9 cellular contexts compared by ENCODE assay signal in genomic region chr6:3752538-3753227, GRCh38. TPM values are rescaled to one million over a fixed set of nuclear protein-coding genes. Genes with fewer than 3 reads are reported as not detected.
DNase-seq lines count a peak whose midpoint lies in the region; ATAC-seq and TF ChIP-seq lines count a peak whose summit lies in the region.
"Had no signal": no experiment of that assay in that cellular context is flagged by ENCODE, and none has a peak within 500 bp of the region (broad histone marks: within the 10 kb centered on the region; RNA-seq: fewer than 3 reads in every experiment).

No MANE protein-coding gene starts in this region.

- H3K4me1 ChIP-seq in CD8-positive, alpha-beta memory T cell (ENCODE audit: insufficient read depth, low read length): peaks cover 5% of the 10 kb centered on the region
- peaks cover 4% of the 10 kb centered on the region for H3K4me1 ChIP-seq in parathyroid adenoma

- no peak for TF ChIP-seq CTCF in WERI-Rb-1 (IDR thresholded peaks at IDR 0.05; ENCODE audit: low read depth, low read length)
- TF ChIP-seq CTCF in fibroblast of pulmonary artery (IDR thresholded peaks at IDR 0.05; ENCODE audit: low read length, missing control alignments): no peak
- TF ChIP-seq CTCF in parathyroid adenoma (IDR thresholded peaks at IDR 0.05): no peak

- peaks cover 27 to 45% of the 10 kb centered on the region in 2 donors for H3K27me3 Mint-ChIP-seq in CD8-positive, alpha-beta memory T cell

- H3K4me2 ChIP-seq in parathyroid adenoma (ENCODE audit: low read length): peak overlapping the region; percentile 94

- peaks cover 24% of the 10 kb centered on the region for H3K27me3 ChIP-seq in CD8-positive, alpha-beta memory T cell (ENCODE audit: insufficient read depth, low read length, poor library complexity, severe bottlenecking)
- H3K27me3 ChIP-seq in WERI-Rb-1 (ENCODE audit: insufficient read depth, low read depth, severe bottlenecking): peaks cover 6% of the 10 kb centered on the region
- H3K27me3 ChIP-seq in parathyroid adenoma (ENCODE audit: control insufficient read depth, insufficient read depth, low read length): no peaks in the 10 kb centered on the region

- no peaks in the 10 kb centered on the region for H3K9me3 Mint-ChIP-seq in CD8-positive, alpha-beta memory T cell

- H3K9me3 ChIP-seq in CD8-positive, alpha-beta memory T cell (ENCODE audit: low read length): no peaks in the 10 kb centered on the region
- no peaks in the 10 kb centered on the region for H3K9me3 ChIP-seq in WERI-Rb-1 (ENCODE audit: severe bottlenecking)
- no peaks in the 10 kb centered on the region for H3K9me3 ChIP-seq in parathyroid adenoma (ENCODE audit: control insufficient read depth, low read length)

- H3K4me1 Mint-ChIP-seq in CD8-positive, alpha-beta memory T cell: peaks cover 0 to 14% (median 5%) of the 10 kb centered on the region in 3 donors

- no peak overlapping the region for H3K4me3 ChIP-seq in CD8-positive, alpha-beta memory T cell (ENCODE audit: low read length)
- peak overlapping the region; percentile 62 for H3K4me3 ChIP-seq in WERI-Rb-1 (ENCODE audit: low read depth, low read length)
- peak overlapping the region; percentile 67 for H3K4me3 ChIP-seq in fibroblast of pulmonary artery (replicated peaks; ENCODE audit: low read depth, low read length)
- peak overlapping the region; percentile 82 for H3K4me3 ChIP-seq in parathyroid adenoma (ENCODE audit: low read depth, low read length)

- no peaks in the 10 kb centered on the region for H3K36me3 Mint-ChIP-seq in CD8-positive, alpha-beta memory T cell

- H3K79me2 ChIP-seq in parathyroid adenoma: peaks cover 2% of the 10 kb centered on the region

- POLR2A ChIA-PET in CD8-positive, alpha-beta memory T cell (lab: Charles Lee): no interaction called here

- no peak for DNase-seq in CD8-positive, alpha-beta memory T cell
- DNase-seq in WERI-Rb-1 (no peak), fibroblast of pulmonary artery (ENCODE audit: low read depth) (no peak), NCI-H1105 (lab: John Stamatoyannopoulos, UW) (no peak), SHP77 (lab: John Stamatoyannopoulos, UW) (no peak)
- DNase-seq in stimulated activated naive CD4-positive, alpha-beta T cell (lab: John Stamatoyannopoulos, UW): no peak
- DNase-seq: NCI-H1436 treated with DMSO at 0.1 percent for 48 hours had no signal

- peak overlapping the region; percentile 56 to 81 (median 65) for H3K4me3 Mint-ChIP-seq in CD8-positive, alpha-beta memory T cell

- H2AFZ ChIP-seq in parathyroid adenoma: peak overlapping the region; percentile 95

- no peak for ATAC-seq in GM19463 (IDR thresholded peaks at IDR 0.05; ENCODE audit: unreplicated experiment)

- CTCF ChIA-PET in CD8-positive, alpha-beta memory T cell (lab: Charles Lee): interaction anchor here (1.0 kb wide), 1 partner anchor 226 kb away, joined by 4 read pairs; no protein-coding TSS in a partner anchor

- H3K36me3 ChIP-seq in CD8-positive, alpha-beta memory T cell (ENCODE audit: insufficient read depth, low read length): no peaks in the 10 kb centered on the region
- no peaks in the 10 kb centered on the region for H3K36me3 ChIP-seq in WERI-Rb-1
- no peaks in the 10 kb centered on the region for H3K36me3 ChIP-seq in parathyroid adenoma (ENCODE audit: control insufficient read depth, insufficient read depth, low read length)

- H3K27ac ChIP-seq in CD8-positive, alpha-beta memory T cell (ENCODE audit: low read depth, low read length): no peak overlapping the region
- H3K27ac ChIP-seq in WERI-Rb-1 (no peak overlapping the region), parathyroid adenoma (peak overlapping the region; percentile 66)

- no peak overlapping the region for H3K27ac Mint-ChIP-seq in CD8-positive, alpha-beta memory T cell

- no peak overlapping the region for H3K9ac ChIP-seq in parathyroid adenoma

RNA-seq across cellular contexts. Expression of gene PXDC1, which starts 1.2 kb away (rescaled TPM):
- under 1 TPM; 0.15 to 0.24 TPM for total RNA-seq in CD8-positive, alpha-beta memory T cell
- polyA plus RNA-seq in CD8-positive, alpha-beta memory T cell: not detected
